38 cellular contexts compared by ENCODE assay signal in the genomic region with DNA sequence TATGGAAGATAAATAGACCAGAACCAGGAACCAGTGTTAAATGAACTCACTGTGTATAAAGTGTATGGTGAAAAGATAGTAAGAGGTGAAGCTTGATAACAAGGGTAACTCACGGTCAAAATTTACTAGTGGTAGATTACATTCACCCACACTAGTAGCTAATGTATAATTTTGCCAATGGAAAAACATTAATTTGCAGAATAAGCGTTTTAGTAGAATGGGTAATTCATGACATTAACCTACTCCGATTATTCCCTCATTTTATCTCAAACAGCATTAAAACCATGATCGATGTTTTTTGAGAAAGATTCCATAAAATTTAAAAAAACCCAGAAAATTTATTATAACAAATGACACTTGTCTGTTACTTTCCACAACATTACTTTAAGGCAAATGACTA. TPM values are rescaled to one million over a fixed set of nuclear protein-coding genes. Genes with fewer than 3 reads are reported as not detected.
"Had no signal": no experiment of that assay in that cellular context is flagged by ENCODE, and none has a peak within 500 bp of the region (broad histone marks: within the 10 kb centered on the region; RNA-seq: fewer than 3 reads in every experiment).

No MANE protein-coding gene starts in this region.

- DNase-seq: MG63, MM.1S, MV-4-11, NCI-H1048, NCI-H1092, NCI-H1092 treated with DMSO at 0.1 percent for 48 hours, NCI-H1105, NCI-H1105 treated with DMSO at 0.1 percent for 48 hours, NCI-H1417, NCI-H1417 treated with DMSO at 0.1 percent for 48 hours, NCI-H1436, NCI-H1436 treated with DMSO at 0.1 percent for 48 hours, NCI-H146, NCI-H1694, NCI-H1694 treated with DMSO at 0.1 percent for 48 hours, NCI-H187, NCI-H187 treated with DMSO at 0.1 percent for 48 hours, NCI-H1930, NCI-H2029, NCI-H2029 treated with DMSO at 0.1 percent for 48 hours, NCI-H2081, NCI-H2081 treated with DMSO at 0.1 percent for 48 hours, NCI-H2107, NCI-H2171, NCI-H2227 treated with DMSO at 0.1 percent for 48 hours, NCI-H226, NCI-H345, NCI-H446, NCI-H446 treated with DMSO at 0.1 percent for 48 hours, NCI-H510A, NCI-H510A treated with DMSO at 0.1 percent for 48 hours, NCI-H524, NCI-H524 treated with DMSO at 0.1 percent for 48 hours, NCI-H526, NCI-H526 treated with DMSO at 0.1 percent for 48 hours had no signal

- H3K27me3 ChIP-seq: MG63 had no signal

- H3K9me3 ChIP-seq: MG63 had no signal

- H3K36me3 ChIP-seq: MG63 had no signal

- H3K4me3 ChIP-seq: MG63 had no signal

RNA-seq across cellular contexts. Expression of a gene that starts 57.7 kb away (rescaled TPM):
- total RNA-seq: M059J, MCF 10A, NCI-H460 had no signal
